In the genomic region with DNA sequence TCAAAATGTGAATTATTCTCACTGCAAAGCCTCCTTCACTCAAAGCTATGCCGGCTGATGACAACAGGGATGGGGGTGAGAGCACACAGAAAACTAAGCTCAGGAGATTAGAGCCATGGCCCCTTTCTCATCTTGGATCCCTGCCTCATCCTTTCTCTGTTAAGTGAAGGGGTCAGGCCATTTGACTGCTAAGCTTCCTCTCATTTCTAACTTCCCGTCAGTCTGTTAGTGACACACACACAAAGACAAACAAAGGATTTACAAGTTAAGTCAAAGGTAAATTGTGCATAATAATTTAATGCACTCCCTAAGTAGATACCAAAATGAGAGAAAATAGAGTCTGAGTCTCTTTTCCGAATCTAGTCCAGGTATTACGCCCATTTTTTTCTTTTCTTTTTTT, we compare ENCODE assay signal across 9 cellular contexts.
A peak's percentile ranks its signal among the peaks of the same experiment; 100 is the strongest.
DNase-seq lines count a peak whose midpoint lies in the region; ATAC-seq and TF ChIP-seq lines count a peak whose summit lies in the region.
"Had no signal": no experiment of that assay in that cellular context is flagged by ENCODE, and none has a peak within 500 bp of the region (broad histone marks: within the 10 kb centered on the region; RNA-seq: fewer than 3 reads in every experiment).

No MANE protein-coding gene starts in this region.

- intact Hi-C loops in dendritic cell treated with granulocyte-macrophage colony-stimulating factor and Interleukin-4, amounts not matched to agents 40 ng/mL and 50 ng/mL, for 4 days (cut with micrococcal nuclease), result loop anchor here (1.0 kb wide), 1 partner anchor 11 kb away; the partner anchor contains the start of gene SEC22C

- H3K4me1 Mint-ChIP-seq in dendritic cell treated with granulocyte-macrophage colony-stimulating factor and Interleukin-4, amounts not matched to agents 40 ng/mL and 50 ng/mL, for 4 days (ENCODE audit: low read depth), result peaks cover 32% of the 10 kb centered on the region
- peaks cover 5% of the 10 kb centered on the region for H3K4me1 Mint-ChIP-seq in nephron

- no peaks in the 10 kb centered on the region for H3K27me3 ChIP-seq in Loucy (ENCODE audit: insufficient read depth, low read length, poor library complexity, severe bottlenecking)

- H3K9me2 ChIP-seq in Loucy (replicated peaks; ENCODE audit: low read depth, low read length), result no peaks in the 10 kb centered on the region

- H3K36me3 Mint-ChIP-seq in dendritic cell treated with granulocyte-macrophage colony-stimulating factor and Interleukin-4, amounts not matched to agents 40 ng/mL and 50 ng/mL, for 4 days (ENCODE audit: low read depth), result peaks cover 43% of the 10 kb centered on the region
- H3K36me3 Mint-ChIP-seq in nephron (ENCODE audit: low read depth), result peaks cover 14% of the 10 kb centered on the region

- TF ChIP-seq CTCF in C4-2B (conservative IDR thresholded peaks at IDR 0.05), result no peak
- TF ChIP-seq CTCF in Loucy (conservative IDR thresholded peaks at IDR 0.05; ENCODE audit: low read length), result no peak
- TF ChIP-seq CTCF in nephron (IDR thresholded peaks at IDR 0.05; ENCODE audit: unreplicated experiment in 3 of 3), result no peak

- H3F3A ChIP-seq in Loucy (ENCODE audit: low read depth), result peaks cover 5% of the 10 kb centered on the region; the same call in 1 of the 2 replicates

- H3K4me2 ChIP-seq in Loucy (ENCODE audit: low read depth, low read length, poor library complexity, severe bottlenecking), result peak overlapping the region; percentile 98

- peak overlapping the region; percentile 92 for H3K27ac Mint-ChIP-seq in dendritic cell treated with granulocyte-macrophage colony-stimulating factor and Interleukin-4, amounts not matched to agents 40 ng/mL and 50 ng/mL, for 4 days
- H3K27ac Mint-ChIP-seq in nephron, result peak overlapping the region in 1 of 3 experiments; percentile 38

- H3K9me3 ChIP-seq in Loucy (ENCODE audit: insufficient read depth, low read depth, low read length), result no peaks in the 10 kb centered on the region

- H4K20me1 ChIP-seq in Loucy (ENCODE audit: insufficient read depth, low read length, poor library complexity, severe bottlenecking), result peaks cover 24% of the 10 kb centered on the region

- peaks cover 47% of the 10 kb centered on the region for H3K4me1 ChIP-seq in Loucy (ENCODE audit: insufficient read depth, low read length, poor library complexity, severe bottlenecking)

- H3K9ac ChIP-seq in Loucy (ENCODE audit: low read depth, low read length, poor library complexity, severe bottlenecking), result peak overlapping the region; percentile 85

- no peaks in the 10 kb centered on the region for H3K27me3 Mint-ChIP-seq in dendritic cell treated with granulocyte-macrophage colony-stimulating factor and Interleukin-4, amounts not matched to agents 40 ng/mL and 50 ng/mL, for 4 days
- no peaks in the 10 kb centered on the region for H3K27me3 Mint-ChIP-seq in nephron (ENCODE audit: low read depth)

- H2AFZ ChIP-seq in Loucy (ENCODE audit: low read length), result no peak overlapping the region

- peak overlapping the region; percentile 42 for H3K4me3 Mint-ChIP-seq in dendritic cell treated with granulocyte-macrophage colony-stimulating factor and Interleukin-4, amounts not matched to agents 40 ng/mL and 50 ng/mL, for 4 days
- peak overlapping the region; percentile 79 to 97 (median 84) for H3K4me3 Mint-ChIP-seq in nephron

- peaks cover 17% of the 10 kb centered on the region; the same call in 1 of the 2 replicates for H3K36me3 ChIP-seq in Loucy (ENCODE audit: insufficient read depth, low read length)

- peak overlapping the region; percentile 87 for H3K27ac ChIP-seq in C4-2B

- DNase-seq in DMS 273 (lab: John Stamatoyannopoulos, UW; ENCODE audit: unreplicated experiment), result no peak
- no peak for DNase-seq in HuH-7.5 (ENCODE audit: low spot score)
- DNase-seq: NCI-H1105 treated with DMSO at 0.1 percent for 48 hours had no signal

- H3K9me3 Mint-ChIP-seq in dendritic cell treated with granulocyte-macrophage colony-stimulating factor and Interleukin-4, amounts not matched to agents 40 ng/mL and 50 ng/mL, for 4 days, result no peaks in the 10 kb centered on the region
- no peaks in the 10 kb centered on the region for H3K9me3 Mint-ChIP-seq in nephron

- ATAC-seq in HG03095 (IDR thresholded peaks at IDR 0.05; ENCODE audit: unreplicated experiment), result no peak
- no peak for ATAC-seq in GM18861 (IDR thresholded peaks at IDR 0.05; ENCODE audit: unreplicated experiment)

- peaks cover 51% of the 10 kb centered on the region for H3K79me2 ChIP-seq in Loucy (ENCODE audit: insufficient read depth, low read length)

- peak overlapping the region; percentile 90 for H3K4me3 ChIP-seq in Loucy (ENCODE audit: low read length, poor library complexity, severe bottlenecking)
